3 cellular contexts compared by ENCODE assay signal in genomic region chrX:52213276-52213675, GRCh38. TPM values are rescaled to one million over a fixed set of nuclear protein-coding genes. Genes with fewer than 3 reads are reported as not detected.
"Had no signal": no experiment of that assay in that cellular context is flagged by ENCODE, and none has a peak within 500 bp of the region (broad histone marks: within the 10 kb centered on the region; RNA-seq: fewer than 3 reads in every experiment).

No MANE protein-coding gene starts in this region.

- ATAC-seq: GM12878 had no signal

- DNase-seq: GDM1, GF-D8 had no signal

RNA-seq across cellular contexts. Expression of gene MAGED4, which starts 28.6 kb away (rescaled TPM):
- total RNA-seq: GM12878 had no signal
